ENCODE assay signal across 13 cellular contexts in the genomic region with DNA sequence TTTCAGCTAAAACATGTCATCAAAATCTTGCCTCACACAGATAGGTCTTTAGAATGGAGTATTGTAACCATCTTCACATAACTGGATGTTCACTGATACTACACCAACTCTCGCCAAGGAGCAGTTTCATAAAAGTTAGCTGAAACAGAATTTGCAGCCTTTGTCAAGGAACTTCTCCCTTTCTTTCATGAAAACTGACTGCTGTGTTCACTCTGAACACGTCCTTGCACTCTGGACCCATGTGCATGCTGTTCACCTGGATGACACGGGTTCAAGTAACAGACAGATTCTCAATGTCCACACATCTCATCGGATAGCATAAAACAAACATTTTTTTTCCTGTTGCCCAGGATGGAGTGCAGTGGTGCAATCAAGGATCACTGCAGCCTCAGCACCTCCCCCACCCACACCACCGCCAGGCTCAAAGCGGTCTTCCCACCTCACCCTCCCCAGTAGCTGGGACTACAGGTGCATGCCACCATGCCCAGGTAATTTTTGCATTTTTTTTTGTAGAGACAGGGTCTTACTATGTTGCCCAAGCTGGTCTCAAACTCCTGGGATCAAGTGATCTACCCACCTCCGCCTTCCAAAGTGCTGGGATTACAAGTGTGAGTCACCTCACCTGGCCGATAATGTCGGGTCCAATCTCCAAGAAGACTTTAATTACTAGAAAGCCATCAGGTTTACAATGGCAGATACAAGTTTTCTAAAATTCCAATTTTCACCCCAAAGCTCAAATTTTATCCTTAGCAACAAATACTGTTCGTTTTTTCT. TPM values are rescaled to one million over a fixed set of nuclear protein-coding genes. Genes with fewer than 3 reads are reported as not detected.
DNase-seq lines count a peak whose midpoint lies in the region; TF ChIP-seq lines count a peak whose summit lies in the region.
"Had no signal": no experiment of that assay in that cellular context is flagged by ENCODE, and none has a peak within 500 bp of the region (broad histone marks: within the 10 kb centered on the region; RNA-seq: fewer than 3 reads in every experiment).

No MANE protein-coding gene starts in this region.

- POLR2A ChIA-PET in CD8-positive, alpha-beta memory T cell (lab: Charles Lee): interaction anchor here (0.9 to 2.3 kb wide), 2 partner anchors 9 to 13 kb away, joined by 4 to 8 read pairs; a partner anchor contains a TSS
- POLR2A ChIA-PET in RWPE1 (lab: Yijun Ruan, JAX; ENCODE audit: low non-redundant PET): interaction anchor here (1.1 kb wide), 1 partner anchor 8 kb away, joined by 4 read pairs; no protein-coding TSS in a partner anchor

- H3K36me3 Mint-ChIP-seq in CD8-positive, alpha-beta memory T cell: peaks cover 0 to 34% (median 1%) of the 10 kb centered on the region in 3 donors
- no peaks in the 10 kb centered on the region for H3K36me3 Mint-ChIP-seq in neural crest cell (ENCODE audit: low read depth)

- peaks cover 71 to 91% (median 90%) of the 10 kb centered on the region in 3 donors for H3K4me1 Mint-ChIP-seq in CD8-positive, alpha-beta memory T cell
- peaks cover 69% of the 10 kb centered on the region for H3K4me1 Mint-ChIP-seq in neural crest cell

- peaks cover 84% of the 10 kb centered on the region for H3K4me1 ChIP-seq in CD8-positive, alpha-beta memory T cell (ENCODE audit: insufficient read depth, low read length)
- H3K4me1 ChIP-seq in ectodermal cell (ENCODE audit: control insufficient read depth, insufficient read depth, low read length): peaks cover 52% of the 10 kb centered on the region

- WGBS in ectodermal cell, 2 experiments: 83 to 84% methylated on average over 10 of the region's 10 CpGs

- no peaks in the 10 kb centered on the region for H3K9me3 ChIP-seq in CD8-positive, alpha-beta memory T cell (ENCODE audit: low read length)
- no peaks in the 10 kb centered on the region for H3K9me3 ChIP-seq in ectodermal cell (ENCODE audit: control insufficient read depth, low read length)
- H3K9me3 ChIP-seq: gastrocnemius medialis, thoracic aorta had no signal

- no peaks in the 10 kb centered on the region for H3K27me3 ChIP-seq in CD8-positive, alpha-beta memory T cell (ENCODE audit: insufficient read depth, low read length, poor library complexity, severe bottlenecking)
- H3K27me3 ChIP-seq in ectodermal cell (ENCODE audit: control insufficient read depth, insufficient read depth, low read length, poor library complexity, severe bottlenecking) (no peaks in the 10 kb centered on the region), brain microvascular endothelial cell (replicated peaks) (no peaks in the 10 kb centered on the region)
- H3K27me3 ChIP-seq: gastrocnemius medialis had no signal

- in situ Hi-C loops in brain microvascular endothelial cell (cut with HindIII; ENCODE audit: low pct_ligation_motif_present, low sequenced_read_pairs) (no loop called here), GM13977 (cut with MboI; ENCODE audit: low pct_unique_long_range_greater_than_20kb, low sequenced_read_pairs, unreplicated experiment) (no loop called here)

- H3K4me3 Mint-ChIP-seq in CD8-positive, alpha-beta memory T cell: peak overlapping the region; percentile 25 to 87 (median 85)
- H3K4me3 Mint-ChIP-seq in neural crest cell: peak overlapping the region; percentile 4

- no peak overlapping the region for H3K27ac ChIP-seq in CD8-positive, alpha-beta memory T cell (ENCODE audit: low read depth, low read length)
- H3K27ac ChIP-seq in RWPE1 (peak overlapping the region; percentile 37), ectodermal cell (ENCODE audit: insufficient read depth, low read depth, low read length, poor library complexity, severe bottlenecking) (peak overlapping the region; percentile 17), brain microvascular endothelial cell (no peak overlapping the region)
- H3K27ac ChIP-seq: gastrocnemius medialis, HL-60, thoracic aorta had no signal

- peaks cover 12% of the 10 kb centered on the region for H3K36me3 ChIP-seq in CD8-positive, alpha-beta memory T cell (ENCODE audit: insufficient read depth, low read length)
- H3K36me3 ChIP-seq in ectodermal cell (ENCODE audit: control insufficient read depth, insufficient read depth, low read length): peaks cover 5% of the 10 kb centered on the region
- peaks cover 4% of the 10 kb centered on the region for H3K36me3 ChIP-seq in brain microvascular endothelial cell (replicated peaks)

- TF ChIP-seq CTCF in RWPE1 (conservative IDR thresholded peaks at IDR 0.05; ENCODE audit: low read depth) (no peak), neural crest cell (conservative IDR thresholded peaks at IDR 0.05) (no peak), brain microvascular endothelial cell (IDR thresholded peaks at IDR 0.05; ENCODE audit: low read depth, low read length, missing control alignments) (no peak), GM13977 (IDR thresholded peaks at IDR 0.05; ENCODE audit: extremely low read depth, insufficient read depth, missing control alignments) (no peak)

- CTCF ChIA-PET in CD8-positive, alpha-beta memory T cell (lab: Charles Lee): interaction anchor here (0.8 to 8.2 kb wide), 5 partner anchors 8 to 19 kb away, joined by 3 to 62 read pairs (median 4); no protein-coding TSS in a partner anchor
- CTCF ChIA-PET in RWPE1 (lab: Yijun Ruan, JAX): interaction anchor here (0.6 to 1.5 kb wide), 7 partner anchors 10 to 70 kb away, joined by 3 to 6 read pairs (median 4); no protein-coding TSS in a partner anchor

- peaks cover 0 to 2% of the 10 kb centered on the region in 2 donors for H3K27me3 Mint-ChIP-seq in CD8-positive, alpha-beta memory T cell
- no peaks in the 10 kb centered on the region for H3K27me3 Mint-ChIP-seq in neural crest cell (ENCODE audit: low read depth)

- DNase-seq in CD8-positive, alpha-beta memory T cell: no peak
- DNase-seq in RWPE1 (ENCODE audit: low spot score) (no peak), neural crest cell (ENCODE audit: low read depth, low spot score) (no peak), brain microvascular endothelial cell (no peak), DMS 273 (lab: John Stamatoyannopoulos, UW; ENCODE audit: unreplicated experiment) (no peak), GM13977 (ENCODE audit: low spot score) (no peak)
- DNase-seq: effector memory CD4-positive, alpha-beta T cell; gastrocnemius medialis; MV-4-11; NCI-H2171 treated with DMSO at 0.1 percent for 48 hours had no signal

- H3K4me3 ChIP-seq in CD8-positive, alpha-beta memory T cell (ENCODE audit: low read length): no peak overlapping the region
- no peak overlapping the region for H3K4me3 ChIP-seq in ectodermal cell (ENCODE audit: insufficient read depth, low read depth, low read length)
- no peak overlapping the region for H3K4me3 ChIP-seq in brain microvascular endothelial cell (ENCODE audit: low read depth, low read length)
- H3K4me3 ChIP-seq: gastrocnemius medialis had no signal

- H3K9me3 Mint-ChIP-seq in CD8-positive, alpha-beta memory T cell: no peaks in the 10 kb centered on the region
- no peaks in the 10 kb centered on the region for H3K9me3 Mint-ChIP-seq in neural crest cell

- peak overlapping the region; percentile 78 to 94 (median 85) for H3K27ac Mint-ChIP-seq in CD8-positive, alpha-beta memory T cell
- H3K27ac Mint-ChIP-seq in neural crest cell (ENCODE audit: unreplicated experiment): peak overlapping the region; percentile 15

RNA-seq across cellular contexts. Expression of a gene that starts 9.4 kb away (rescaled TPM):
- total RNA-seq in CD8-positive, alpha-beta memory T cell: 10 to 100 TPM; 55.3 to 57.3 TPM
- 39.0 TPM for polyA plus RNA-seq in CD8-positive, alpha-beta memory T cell
- 75.3 TPM for polyA plus RNA-seq in ectodermal cell (2013, experiment 1 of 4)
- 79.5 TPM for polyA plus RNA-seq in ectodermal cell (2013, experiment 2 of 4)
- 59.8 TPM for polyA plus RNA-seq in ectodermal cell (2013, experiment 3 of 4)
- polyA plus RNA-seq in ectodermal cell (2013, experiment 4 of 4): 70.2 TPM
- 72.0 TPM in 2 replicates for total RNA-seq in neural crest cell

RNA-seq across cellular contexts. Expression of a gene that starts 21.1 kb away (rescaled TPM):
- total RNA-seq in CD8-positive, alpha-beta memory T cell: 10 to 100 TPM; 44.9 to 45.5 TPM
- 19.0 TPM for polyA plus RNA-seq in CD8-positive, alpha-beta memory T cell
- polyA plus RNA-seq in ectodermal cell (2013, experiment 1 of 4): 52.0 TPM
- polyA plus RNA-seq in ectodermal cell (2013, experiment 2 of 4): 61.7 TPM
- 39.5 TPM for polyA plus RNA-seq in ectodermal cell (2013, experiment 3 of 4)
- polyA plus RNA-seq in ectodermal cell (2013, experiment 4 of 4): 44.1 TPM
- total RNA-seq in neural crest cell: 62.3 and 65.6 TPM in 2 replicates

RNA-seq across cellular contexts. Expression of a gene that starts 35.6 kb away (rescaled TPM):
- 10 to 100 TPM; 26.4 to 26.8 TPM for total RNA-seq in CD8-positive, alpha-beta memory T cell
- 1.0 TPM for polyA plus RNA-seq in CD8-positive, alpha-beta memory T cell
- polyA plus RNA-seq in ectodermal cell (2013, experiment 1 of 4): 0.78 TPM
- polyA plus RNA-seq in ectodermal cell (2013, experiment 2 of 4): 0.82 TPM
- 0.64 TPM for polyA plus RNA-seq in ectodermal cell (2013, experiment 3 of 4)
- 0.61 TPM for polyA plus RNA-seq in ectodermal cell (2013, experiment 4 of 4)
- total RNA-seq in neural crest cell: 1.2 and 1.4 TPM in 2 replicates

RNA-seq across cellular contexts. Expression of a gene that starts 55.3 kb away (rescaled TPM):
- 1 to 10 TPM; 4.6 to 6.2 TPM for total RNA-seq in CD8-positive, alpha-beta memory T cell
- polyA plus RNA-seq in CD8-positive, alpha-beta memory T cell: 1.4 TPM
- 24.8 TPM for polyA plus RNA-seq in ectodermal cell (2013, experiment 1 of 4)
- polyA plus RNA-seq in ectodermal cell (2013, experiment 2 of 4): 24.0 TPM
- polyA plus RNA-seq in ectodermal cell (2013, experiment 3 of 4): 23.4 TPM
- polyA plus RNA-seq in ectodermal cell (2013, experiment 4 of 4): 26.3 TPM
- 17.5 and 17.6 TPM in 2 replicates for total RNA-seq in neural crest cell

Comparison
In these comparisons a context has a peak if more than half of its experiments do, and no peak if none do; other contexts are left out.
1. H3K27ac ChIP-seq: peak in RWPE1 (single experiment) and ectodermal cell (single experiment); none in CD8-positive, alpha-beta memory T cell (single experiment) and brain microvascular endothelial cell (single experiment).
2. RNA of a gene that starts 35.6 kb away (total RNA-seq): 26.4 to 26.8 TPM in CD8-positive, alpha-beta memory T cell; 1.2 to 1.4 TPM in neural crest cell; every median in the first group is over 10 times any median in the second.